1 cellular context compared by ENCODE assay signal in the genomic region with DNA sequence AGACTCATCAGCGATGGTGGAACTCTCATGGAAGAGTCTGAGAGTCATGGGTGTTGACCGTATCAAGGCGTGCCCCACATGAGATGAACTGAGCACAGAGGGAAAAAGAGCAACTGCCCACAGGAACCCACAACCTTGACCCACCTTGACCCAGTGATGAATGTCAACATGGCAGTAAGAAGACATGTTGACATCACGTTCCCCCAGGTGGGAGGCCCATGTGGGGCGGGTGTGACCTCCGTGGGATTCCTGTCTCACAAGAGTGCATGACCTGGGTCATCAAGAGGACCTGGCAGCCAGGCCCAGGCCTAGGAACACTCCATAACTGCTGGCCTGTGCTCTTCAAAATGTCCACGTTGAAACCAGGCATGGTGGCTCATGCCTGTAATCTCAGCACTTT.
TF ChIP-seq lines count a peak whose summit lies in the region.

No MANE protein-coding gene starts in this region.

TF ChIP-seq in IMR-90, 13 proteins besides CTCF, POLR2A, EP300 and RAD21 (continued from another document):
- no peak for TF ChIP-seq FOS (IDR thresholded peaks at IDR 0.05; ENCODE audit: low read depth, low read length)
- TF ChIP-seq, protein P1, sequence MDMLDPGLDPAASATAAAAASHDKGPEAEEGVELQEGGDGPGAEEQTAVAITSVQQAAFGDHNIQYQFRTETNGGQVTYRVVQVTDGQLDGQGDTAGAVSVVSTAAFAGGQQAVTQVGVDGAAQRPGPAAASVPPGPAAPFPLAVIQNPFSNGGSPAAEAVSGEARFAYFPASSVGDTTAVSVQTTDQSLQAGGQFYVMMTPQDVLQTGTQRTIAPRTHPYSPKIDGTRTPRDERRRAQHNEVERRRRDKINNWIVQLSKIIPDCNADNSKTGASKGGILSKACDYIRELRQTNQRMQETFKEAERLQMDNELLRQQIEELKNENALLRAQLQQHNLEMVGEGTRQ (IDR thresholded peaks at IDR 0.05; ENCODE audit: low read depth, low read length): no peak
- no peak for TF ChIP-seq BHLHE40 (IDR thresholded peaks at IDR 0.05; ENCODE audit: low read depth, low read length)
- TF ChIP-seq SMC3 (IDR thresholded peaks at IDR 0.05; ENCODE audit: low read depth, low read length): no peak
- TF ChIP-seq MAFK (IDR thresholded peaks at IDR 0.05; ENCODE audit: low read depth, low read length): no peak
